Comparison of ENCODE assay signal across 26 cellular contexts in the genomic region with DNA sequence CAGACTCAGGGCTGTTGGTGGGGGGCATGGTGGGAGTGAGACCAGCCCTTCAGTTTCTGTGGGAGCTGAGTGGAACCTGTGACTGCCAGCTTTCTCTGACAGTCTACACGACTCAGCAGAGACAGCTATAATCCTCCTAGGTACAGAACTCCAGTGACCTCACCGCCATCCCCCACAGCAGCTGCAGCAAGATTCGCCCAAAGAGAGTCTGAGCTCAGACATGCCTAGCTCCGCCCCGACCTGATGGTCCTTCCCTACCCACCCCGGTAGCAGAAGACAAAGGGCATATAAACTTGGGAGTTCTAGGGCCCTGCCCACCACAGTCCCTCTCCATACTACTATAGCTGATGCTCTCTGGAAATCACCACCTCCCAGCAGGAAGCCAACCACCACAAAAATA.
"Had no signal": no experiment of that assay in that cellular context is flagged by ENCODE, and none has a peak within 500 bp of the region (broad histone marks: within the 10 kb centered on the region; RNA-seq: fewer than 3 reads in every experiment).

No MANE protein-coding gene starts in this region.

- H3K27ac Mint-ChIP-seq: activated B cell treated with CpG ODN at 0.5 μM for 24 hours; activated CD8-positive, alpha-beta T cell treated with anti-CD3 and anti-CD28 coated beads for 36 hours; activated naive CD4-positive, alpha-beta T cell treated with anti-CD3 and anti-CD28 coated beads, Interleukin-2, amount 10 ng/mL, durations not matched to agents 7 days and 5 days; activated naive CD8-positive, alpha-beta T cell; activated T-helper 17 cell treated with anti-CD3 and anti-CD28 coated beads, Interleukin-2, amount 50 U/mL, for 72 hours; effector memory CD8-positive, alpha-beta T cell had no signal

- H3K4me3 Mint-ChIP-seq: activated B cell treated with CpG ODN at 0.5 μM for 24 hours; activated CD8-positive, alpha-beta T cell treated with anti-CD3 and anti-CD28 coated beads for 36 hours; activated naive CD4-positive, alpha-beta T cell treated with anti-CD3 and anti-CD28 coated beads, Interleukin-2, amount 10 ng/mL, durations not matched to agents 7 days and 5 days; activated naive CD8-positive, alpha-beta T cell; activated T-cell treated with anti-CD3 and anti-CD28 coated beads, Interleukin-2, amount 50 U/mL, for 4 hours; activated T-helper 17 cell treated with anti-CD3 and anti-CD28 coated beads, Interleukin-2, amount 50 U/mL, for 72 hours; central memory CD8-positive, alpha-beta T cell; effector memory CD8-positive, alpha-beta T cell had no signal

- ATAC-seq: activated CD4-positive, CD25-positive, alpha-beta regulatory T cell treated with anti-CD3 and anti-CD28 coated beads, Interleukin-2, amount 50 U/mL, for 24 hours; activated CD8-positive, alpha-beta T cell treated with anti-CD3 and anti-CD28 coated beads for 36 hours; activated T-cell treated with anti-CD3 and anti-CD28 coated beads, Interleukin-2, amount 50 U/mL, for 4 hours; activated T-helper 17 cell treated with anti-CD3 and anti-CD28 coated beads, Interleukin-2, amount 50 U/mL, for 72 hours; effector memory CD8-positive, alpha-beta T cell; gastroesophageal sphincter; heart right ventricle had no signal

- H3K36me3 Mint-ChIP-seq: activated naive CD4-positive, alpha-beta T cell treated with anti-CD3 and anti-CD28 coated beads, Interleukin-2, amount 10 ng/mL, durations not matched to agents 7 days and 5 days; activated naive CD8-positive, alpha-beta T cell had no signal

- H3K27me3 Mint-ChIP-seq: activated B cell treated with CpG ODN at 0.5 μM for 24 hours; activated CD8-positive, alpha-beta T cell treated with anti-CD3 and anti-CD28 coated beads for 36 hours; activated naive CD4-positive, alpha-beta T cell treated with anti-CD3 and anti-CD28 coated beads, Interleukin-2, amount 10 ng/mL, durations not matched to agents 7 days and 5 days; activated naive CD8-positive, alpha-beta T cell had no signal

- H3K9me3 Mint-ChIP-seq: central memory CD8-positive, alpha-beta T cell had no signal

- DNase-seq: activated B cell treated with CpG ODN at 0.5 μM for 24 hours; activated CD4-positive, alpha-beta T cell treated with anti-CD3 and anti-CD28 coated beads for 48 hours; activated CD4-positive, alpha-beta T cell treated with anti-CD3 and anti-CD28 coated beads, Interleukin-2, amount 50 U/mL, for 1 hour; activated CD4-positive, alpha-beta T cell treated with anti-CD3 and anti-CD28 coated beads, Interleukin-2, amount 50 U/mL, for 48 hours; activated CD8-positive, alpha-beta memory T cell treated with anti-CD3 and anti-CD28 coated beads for 24 hours; activated CD8-positive, alpha-beta T cell treated with anti-CD3 and anti-CD28 coated beads for 36 hours; activated effector memory CD4-positive, alpha-beta T cell treated with Interleukin-2 at 50 U/mL for 16 hours; activated gamma-delta T cell treated with Interleukin-2 at 50 U/mL for 16 hours; activated naive CD4-positive, alpha-beta T cell treated with anti-CD3 and anti-CD28 coated beads, Interleukin-2, amount 10 ng/mL, durations not matched to agents 7 days and 5 days; activated T-cell treated with anti-CD3 and anti-CD28 coated beads, Interleukin-2, amount 50 U/mL, for 4 hours; amniotic stem cell; anterior cingulate cortex; brain microvascular endothelial cell; cortex of kidney; dermis blood vessel endothelial cell; effector CD4-positive, alpha-beta T cell; effector memory CD8-positive, alpha-beta T cell; erythroblast; foreskin melanocyte; heart right ventricle; T-helper 2 cell had no signal

- H3K4me1 Mint-ChIP-seq: activated B cell treated with CpG ODN at 0.5 μM for 24 hours; activated naive CD4-positive, alpha-beta T cell treated with anti-CD3 and anti-CD28 coated beads, Interleukin-2, amount 10 ng/mL, durations not matched to agents 7 days and 5 days; activated T-helper 17 cell treated with anti-CD3 and anti-CD28 coated beads, Interleukin-2, amount 50 U/mL, for 72 hours; central memory CD8-positive, alpha-beta T cell had no signal
